Comparison of ENCODE assay signal across 2 cellular contexts in the genomic region with DNA sequence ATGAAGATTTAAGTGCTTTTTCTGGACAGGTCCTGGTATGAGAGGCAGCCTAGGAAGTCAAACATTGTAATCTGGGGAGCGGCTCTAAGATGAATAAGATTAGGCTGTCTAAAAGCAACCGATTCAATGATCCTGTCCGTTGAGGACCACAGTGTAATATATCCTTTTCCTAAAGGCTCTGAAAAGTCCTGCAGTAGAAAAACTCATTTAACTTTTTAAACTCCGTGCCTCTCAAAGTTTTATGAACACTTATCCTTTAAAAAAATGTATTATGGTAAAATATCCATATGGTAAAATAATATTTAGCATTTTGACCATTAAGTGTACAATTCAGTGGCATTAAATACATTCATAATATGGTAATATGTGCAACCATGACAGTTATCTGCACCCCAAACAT.
TF ChIP-seq lines count a peak whose summit lies in the region.

No MANE protein-coding gene starts in this region.

TF ChIP-seq in liver, 16 proteins besides CTCF, POLR2A, EP300 and RAD21 (continued from another document):
- TF ChIP-seq RXRA (IDR thresholded peaks at IDR 0.05) (no peak), HNF4A (conservative IDR thresholded peaks at IDR 0.05) (no peak), TAF1 (conservative IDR thresholded peaks at IDR 0.05) (no peak), HNF4G (IDR thresholded peaks at IDR 0.05) (no peak), SP1 (IDR thresholded peaks at IDR 0.05) (no peak), FOXA1 (IDR thresholded peaks at IDR 0.05) (no peak), GABPA (IDR thresholded peaks at IDR 0.05 in 1 of 2, conservative IDR thresholded peaks at IDR 0.05 in 1 of 2) (no peak), JUND (IDR thresholded peaks at IDR 0.05) (no peak), REST (IDR thresholded peaks at IDR 0.05) (no peak), MAX (IDR thresholded peaks at IDR 0.05) (no peak), FOXA2 (IDR thresholded peaks at IDR 0.05) (no peak), YY1 (IDR thresholded peaks at IDR 0.05) (no peak), ZBTB33 (IDR thresholded peaks at IDR 0.05) (no peak)
- TF ChIP-seq, protein P1, sequence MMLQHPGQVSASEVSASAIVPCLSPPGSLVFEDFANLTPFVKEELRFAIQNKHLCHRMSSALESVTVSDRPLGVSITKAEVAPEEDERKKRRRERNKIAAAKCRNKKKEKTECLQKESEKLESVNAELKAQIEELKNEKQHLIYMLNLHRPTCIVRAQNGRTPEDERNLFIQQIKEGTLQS (IDR thresholded peaks at IDR 0.05) = no peak

TF ChIP-seq in HepG2, 621 proteins besides CTCF, POLR2A, EP300 and RAD21:
- TF ChIP-seq ZNF496 (CRISPR knock-in tag; IDR thresholded peaks at IDR 0.05; ENCODE audit: insufficient replicate concordance) (no peak), SOX6 (IDR thresholded peaks at IDR 0.05) (no peak), SOX6 (CRISPR knock-in tag; IDR thresholded peaks at IDR 0.05) (no peak), MAX (IDR thresholded peaks at IDR 0.05) (no peak), ZKSCAN1 (IDR thresholded peaks at IDR 0.05; ENCODE audit: low read length) (no peak), CREM (IDR thresholded peaks at IDR 0.05) (no peak), CREM (CRISPR knock-in tag; IDR thresholded peaks at IDR 0.05) (no peak), TBX3 (IDR thresholded peaks at IDR 0.05; ENCODE audit: borderline replicate concordance) (no peak), ZNF543 (CRISPR knock-in tag; IDR thresholded peaks at IDR 0.05) (no peak), ZNF839 (CRISPR knock-in tag; IDR thresholded peaks at IDR 0.05; ENCODE audit: borderline replicate concordance) (no peak), ZNF18 (CRISPR knock-in tag; IDR thresholded peaks at IDR 0.05; ENCODE audit: insufficient replicate concordance) (no peak), ZBTB8A (CRISPR knock-in tag; IDR thresholded peaks at IDR 0.05; ENCODE audit: borderline replicate concordance, low read depth) (no peak), TSC22D2 (CRISPR knock-in tag; IDR thresholded peaks at IDR 0.05; ENCODE audit: borderline replicate concordance) (no peak), TGIF2 (CRISPR knock-in tag; IDR thresholded peaks at IDR 0.05) (no peak), ZNF501 (CRISPR knock-in tag; IDR thresholded peaks at IDR 0.05) (no peak), ZFP36L1 (CRISPR knock-in tag; IDR thresholded peaks at IDR 0.05) (no peak), ZBED4 (CRISPR knock-in tag; IDR thresholded peaks at IDR 0.05; ENCODE audit: borderline replicate concordance) (no peak), ZNF772 (CRISPR knock-in tag; IDR thresholded peaks at IDR 0.05) (no peak), HNF4G (IDR thresholded peaks at IDR 0.05; ENCODE audit: borderline replicate concordance, low read depth, low read length) (no peak), HNF4G (CRISPR knock-in tag; IDR thresholded peaks at IDR 0.05; ENCODE audit: borderline replicate concordance, low read depth) (no peak), ZNF552 (CRISPR knock-in tag; IDR thresholded peaks at IDR 0.05; ENCODE audit: borderline replicate concordance) (no peak), TBP (CRISPR knock-in tag; IDR thresholded peaks at IDR 0.05) (no peak), ZNF710 (CRISPR knock-in tag; IDR thresholded peaks at IDR 0.05; ENCODE audit: borderline replicate concordance) (no peak)
